Comparison of ENCODE assay signal across 15 cellular contexts in the genomic region with DNA sequence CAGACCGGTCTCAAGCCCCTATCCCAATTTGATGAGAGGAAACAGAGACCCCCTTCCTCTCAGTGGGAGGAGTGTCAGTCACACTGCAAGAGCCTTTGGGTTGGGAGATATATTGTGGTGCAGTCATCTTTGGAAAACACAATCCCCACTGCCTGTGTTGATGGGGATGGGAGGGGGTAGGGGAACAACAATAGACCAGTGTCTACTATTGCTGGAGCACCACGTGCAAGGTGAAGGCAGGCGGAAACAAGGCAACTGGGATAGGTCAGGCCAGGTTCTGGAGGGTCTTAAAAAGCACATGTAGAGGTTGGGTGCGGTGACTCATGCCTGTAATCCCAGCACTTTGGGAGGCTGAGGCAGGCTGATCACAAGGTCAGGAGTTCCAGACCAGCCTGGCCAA.
"Had no signal": no experiment of that assay in that cellular context is flagged by ENCODE, and none has a peak within 500 bp of the region (broad histone marks: within the 10 kb centered on the region; RNA-seq: fewer than 3 reads in every experiment).

No MANE protein-coding gene starts in this region.

- H3K27ac ChIP-seq: pancreas, tibial artery had no signal

- H3K4me3 ChIP-seq: left lung, mucosa of descending colon, pancreas, spleen, tibial artery had no signal

- ATAC-seq: activated CD4-positive, CD25-positive, alpha-beta regulatory T cell treated with anti-CD3 and anti-CD28 coated beads, Interleukin-2, amount 50 U/mL, for 24 hours; activated CD8-positive, alpha-beta T cell treated with anti-CD3 and anti-CD28 coated beads, Interleukin-2, amount 10 ng/mL, durations not matched to agents 7 days and 5 days; activated T-cell treated with anti-CD3 and anti-CD28 coated beads, Interleukin-2, amount 50 U/mL, for 72 hours; left lung; mucosa of descending colon; pancreas had no signal

- DNase-seq: activated CD4-positive, alpha-beta T cell treated with anti-CD3 and anti-CD28 coated beads, Interleukin-2, amount 10 ng/mL, durations not matched to agents 7 days and 5 days; activated CD8-positive, alpha-beta memory T cell treated with anti-CD3 and anti-CD28 coated beads, Interleukin-2, amount 50 U/mL, for 4 hours; activated CD8-positive, alpha-beta T cell treated with anti-CD3 and anti-CD28 coated beads, Interleukin-2, amount 10 ng/mL, durations not matched to agents 7 days and 5 days; activated effector memory CD4-positive, alpha-beta T cell treated with anti-CD3 and anti-CD28 coated beads, Interleukin-2, amount 50 U/mL, for 16 hours; activated T-cell treated with anti-CD3 and anti-CD28 coated beads, Interleukin-2, amount 50 U/mL, for 72 hours; erythroblast; foreskin melanocyte; left lung; mucosa of descending colon; naive B cell; pancreas; spleen; stimulated activated naive B cell treated with anti-CD40 and anti-IgM and Interleukin-4, amounts not matched to agents 10 μg/mL and 1 μg/mL and 100 μg/mL, for 72 hours; tibial artery had no signal

- H3K27me3 ChIP-seq: left lung, pancreas, spleen, tibial artery had no signal
